In the genomic region with DNA sequence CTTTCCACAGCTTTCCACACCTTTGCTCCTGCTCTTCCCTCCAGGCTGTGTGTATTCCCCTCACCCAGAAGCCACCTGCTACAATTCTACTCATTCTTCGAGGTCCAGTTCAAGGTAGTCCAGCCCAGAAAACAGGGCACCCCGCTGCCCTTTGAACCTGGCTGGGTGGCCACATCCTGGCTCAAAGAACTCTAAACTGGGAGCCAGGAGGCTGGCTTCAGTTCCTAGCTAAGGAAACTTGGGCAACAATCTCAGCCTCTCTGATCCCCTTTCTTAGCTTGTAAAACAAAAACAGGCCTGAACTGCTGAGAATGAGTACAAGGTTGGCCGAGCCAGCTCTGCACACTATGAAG, we compare ENCODE assay signal across 1 cellular context.
TF ChIP-seq lines count a peak whose summit lies in the region.

No MANE protein-coding gene starts in this region.

TF ChIP-seq in HepG2, 621 proteins besides CTCF, POLR2A, EP300 and RAD21:
- no peak for TF ChIP-seq ZFP36L2 (CRISPR knock-in tag; IDR thresholded peaks at IDR 0.05)
- peak; percentile 81 for TF ChIP-seq PRDM15 (CRISPR knock-in tag; IDR thresholded peaks at IDR 0.05)
- no peak for TF ChIP-seq PCBP2 (optimal IDR thresholded peaks at IDR 0.05; ENCODE audit: low read depth, low read length, poor library complexity, severe bottlenecking)
- no peak for TF ChIP-seq NR0B2 (CRISPR knock-in tag; IDR thresholded peaks at IDR 0.05)
- TF ChIP-seq PTBP1 (IDR thresholded peaks at IDR 0.05; ENCODE audit: low read depth, low read length, poor library complexity, severe bottlenecking) = no peak
- TF ChIP-seq HNF4A (CRISPR knock-in tag; IDR thresholded peaks at IDR 0.05) = peak; percentile 49
- TF ChIP-seq, protein P1, sequence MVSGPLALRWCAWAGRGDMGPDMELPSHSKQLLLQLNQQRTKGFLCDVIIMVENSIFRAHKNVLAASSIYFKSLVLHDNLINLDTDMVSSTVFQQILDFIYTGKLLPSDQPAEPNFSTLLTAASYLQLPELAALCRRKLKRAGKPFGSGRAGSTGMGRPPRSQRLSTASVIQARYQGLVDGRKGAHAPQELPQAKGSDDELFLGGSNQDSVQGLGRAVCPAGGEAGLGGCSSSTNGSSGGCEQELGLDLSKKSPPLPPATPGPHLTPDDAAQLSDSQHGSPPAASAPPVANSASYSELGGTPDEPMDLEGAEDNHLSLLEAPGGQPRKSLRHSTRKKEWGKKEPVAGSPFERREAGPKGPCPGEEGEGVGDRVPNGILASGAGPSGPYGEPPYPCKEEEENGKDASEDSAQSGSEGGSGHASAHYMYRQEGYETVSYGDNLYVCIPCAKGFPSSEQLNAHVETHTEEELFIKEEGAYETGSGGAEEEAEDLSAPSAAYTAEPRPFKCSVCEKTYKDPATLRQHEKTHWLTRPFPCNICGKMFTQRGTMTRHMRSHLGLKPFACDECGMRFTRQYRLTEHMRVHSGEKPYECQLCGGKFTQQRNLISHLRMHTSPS (CRISPR knock-in tag; IDR thresholded peaks at IDR 0.05; ENCODE audit: low read depth) = no peak
- no peak for TF ChIP-seq NAIF1 (CRISPR knock-in tag; IDR thresholded peaks at IDR 0.05; ENCODE audit: borderline replicate concordance)
TF ChIP-seq in HepG2: peak in this region for 2.
